ENCODE assay signal across 8 cellular contexts in the genomic region with DNA sequence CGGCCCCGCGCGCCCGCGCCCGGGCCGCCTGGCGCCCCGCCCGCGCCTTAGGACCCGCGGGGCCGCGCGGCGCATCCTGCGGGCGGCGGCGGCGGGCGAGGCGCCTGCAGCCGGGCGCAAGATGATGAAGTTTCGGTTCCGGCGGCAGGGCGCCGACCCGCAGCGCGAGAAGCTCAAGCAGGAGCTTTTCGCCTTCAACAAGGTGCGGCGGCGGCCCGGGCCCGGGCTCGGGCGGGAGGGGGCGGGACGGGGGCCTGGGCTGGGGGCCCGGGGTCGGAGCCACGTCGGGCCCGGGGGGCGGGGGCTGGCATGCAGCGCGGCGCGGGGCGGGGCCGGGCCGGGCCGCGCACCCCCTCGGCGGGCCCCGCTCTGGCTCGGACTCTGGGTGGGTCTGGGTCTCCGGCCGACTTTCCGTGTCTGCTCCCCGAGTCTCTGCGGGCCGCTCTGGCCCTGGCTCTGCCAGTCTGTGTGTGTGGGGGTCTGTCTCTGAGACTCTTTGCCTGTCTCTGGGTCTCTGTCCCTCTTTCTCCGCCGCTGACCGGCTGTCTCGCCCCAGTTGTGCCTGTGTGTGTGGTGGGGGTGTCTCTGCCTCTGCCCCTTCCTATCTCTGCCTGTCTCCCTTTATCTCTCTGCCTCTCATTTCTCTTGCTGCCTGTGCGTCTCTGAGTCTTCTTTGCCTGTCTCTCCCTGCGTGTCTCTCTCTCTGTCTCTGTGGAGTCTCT. TPM values are rescaled to one million over a fixed set of nuclear protein-coding genes. Genes with fewer than 3 reads are reported as not detected.
A peak's percentile ranks its signal among the peaks of the same experiment; 100 is the strongest.
DNase-seq lines count a peak whose midpoint lies in the region; ATAC-seq and TF ChIP-seq lines count a peak whose summit lies in the region.

A gene (plus strand): TSS at position 74 of the 722 bp plus-strand sequence. CDS start 48 bp downstream, at position 122.

- no peaks in the 10 kb centered on the region for H3K9me2 ChIP-seq in PC-9 (ENCODE audit: insufficient read depth)

- DNase-seq in GM06990 (ENCODE audit: extremely low read depth, insufficient read length) (no peak), PC-9 (no peak), coronary artery (ENCODE audit: low spot score) (no peak), mucosa of descending colon (peak in 2 of 3 donors; percentile 19 to 66), upper lobe of right lung (peak; percentile 72), NCI-H2107 (lab: John Stamatoyannopoulos, UW) (no peak)

- no TSS peak for BruUV-seq in PC-9 (replicated peaks; lab: Mats Ljungman, UMichigan)

- H3K4me2 ChIP-seq in PC-9 = peak within 1 kb of the TSS; percentile 96

- POLR2A ChIA-PET in PC-9 (lab: Charles Lee; ENCODE audit: unreplicated experiment) = interaction anchor here (0.6 kb wide), 2 partner anchors 137 to 325 kb away, joined by 3 to 13 read pairs; no protein-coding TSS in a partner anchor

- intact Hi-C loops in PC-9 (cut with micrococcal nuclease; ENCODE audit: unreplicated experiment) = loop anchor here (10.0 kb wide), 1 partner anchor 89 kb away; a partner anchor contains a TSS
- intact Hi-C loops in mucosa of descending colon (cut with DNase I, micrococcal nuclease) = no loop called here
- intact Hi-C loops in upper lobe of right lung (cut with DNase I) = no loop called here

- no peaks in the 10 kb centered on the region for H3K36me3 ChIP-seq in GM06990 (ENCODE audit: control insufficient read depth, insufficient read depth, low read length)
- no peaks in the 10 kb centered on the region for H3K36me3 ChIP-seq in PC-9 (ENCODE audit: low read depth)
- no peaks in the 10 kb centered on the region for H3K36me3 ChIP-seq in mucosa of descending colon (ENCODE audit: low read depth)
- H3K36me3 ChIP-seq in upper lobe of right lung = no peaks in the 10 kb centered on the region

- no peaks in the 10 kb centered on the region for H3K9me3 ChIP-seq in PC-9 (ENCODE audit: insufficient read depth, low read depth)
- no peaks in the 10 kb centered on the region for H3K9me3 ChIP-seq in mucosa of descending colon
- H3K9me3 ChIP-seq in upper lobe of right lung = no peaks in the 10 kb centered on the region

- H3F3A ChIP-seq in PC-9 (ENCODE audit: insufficient read depth, low read depth) = 0 out of 2 replicates have a peak, but pooled peaks cover 5% of the 10 kb centered on the region

- 0 out of 2 replicates have a peak, but pooled peaks cover 3% of the 10 kb centered on the region for H4K20me1 ChIP-seq in PC-9 (ENCODE audit: insufficient read depth)

- CTCF ChIA-PET in PC-9 (lab: Charles Lee) = interaction anchor here (0.6 kb wide), 1 partner anchor 10 kb away, joined by 3 read pairs; no protein-coding TSS in a partner anchor

- H3K27ac ChIP-seq in PC-9 (no peak within 1 kb of the TSS), coronary artery (peak within 1 kb of the TSS; percentile 24 to 91), upper lobe of right lung (peak within 1 kb of the TSS; percentile 30)

- H3K4me3 ChIP-seq in GM06990 (replicated peaks; ENCODE audit: low read depth, low read length) = peak within 1 kb of the TSS; percentile 64
- H3K4me3 ChIP-seq in PC-9 = peak within 1 kb of the TSS; percentile 70
- peak within 1 kb of the TSS; percentile 93 for H3K4me3 ChIP-seq in coronary artery
- H3K4me3 ChIP-seq in mucosa of descending colon = peak within 1 kb of the TSS; percentile 28
- H3K4me3 ChIP-seq in upper lobe of right lung = peak within 1 kb of the TSS; percentile 61

- ATAC-seq in GM21825 (IDR thresholded peaks at IDR 0.05; ENCODE audit: unreplicated experiment) = peak; percentile 22
- peak; percentile 3 for ATAC-seq in mucosa of descending colon
- peak; percentile 5 for ATAC-seq in upper lobe of right lung
- ATAC-seq in GM19467 (IDR thresholded peaks at IDR 0.05; ENCODE audit: unreplicated experiment) = no peak

- peaks cover 13% of the 10 kb centered on the region for H3K79me2 ChIP-seq in PC-9 (ENCODE audit: low read depth)

- H2AFZ ChIP-seq in PC-9 = peak within 1 kb of the TSS; percentile 78

- H3K4me1 ChIP-seq in PC-9 (replicated peaks; ENCODE audit: insufficient read depth) = peaks cover 20% of the 10 kb centered on the region
- H3K4me1 ChIP-seq in mucosa of descending colon (ENCODE audit: low read depth) = no peaks in the 10 kb centered on the region
- peaks cover 12% of the 10 kb centered on the region for H3K4me1 ChIP-seq in upper lobe of right lung

- H3K27me3 ChIP-seq in GM06990 (replicated peaks; ENCODE audit: control insufficient read depth, insufficient read depth, low read length) (no peaks in the 10 kb centered on the region; the same call in 1 of the 2 replicates), PC-9 (ENCODE audit: insufficient read depth, low read depth) (no peaks in the 10 kb centered on the region), upper lobe of right lung (no peaks in the 10 kb centered on the region)

- TF ChIP-seq CTCF in GM06990 (IDR thresholded peaks at IDR 0.05; ENCODE audit: insufficient read depth, low read length, poor library complexity, severe bottlenecking) (no peak), PC-9 (conservative IDR thresholded peaks at IDR 0.05) (no peak), coronary artery (IDR thresholded peaks at IDR 0.05) (no peak), mucosa of descending colon (IDR thresholded peaks at IDR 0.05) (no peak), upper lobe of right lung (IDR thresholded peaks at IDR 0.05) (no peak)

RNA-seq across cellular contexts. Expression of the gene that starts here (rescaled TPM):
- total RNA-seq in PC-9 (2021) = 44.9 and 57.6 TPM in 2 replicates
- total RNA-seq in mucosa of descending colon = 10 to 100 TPM in 2 of 3 donors, 1 to 10 TPM in 1; 6.7 to 15.1 (median 10.3) TPM
- 11.7 TPM for total RNA-seq in upper lobe of right lung

Comparison
In these comparisons a context has a peak if more than half of its experiments do, and no peak if none do; other contexts are left out.
1. DNase-seq: peak in mucosa of descending colon (2 of 3) and upper lobe of right lung (single experiment); none in GM06990 (single experiment), PC-9 (0 of 2), coronary artery (single experiment) and NCI-H2107 (single experiment).
2. H3K4me3 ChIP-seq: peak in every context shown above with its lines; median percentile 93 in coronary artery; 70 in PC-9; 64 in GM06990; 61 in upper lobe of right lung; 28 in mucosa of descending colon.